2 cellular contexts compared by ENCODE assay signal in the genomic region with DNA sequence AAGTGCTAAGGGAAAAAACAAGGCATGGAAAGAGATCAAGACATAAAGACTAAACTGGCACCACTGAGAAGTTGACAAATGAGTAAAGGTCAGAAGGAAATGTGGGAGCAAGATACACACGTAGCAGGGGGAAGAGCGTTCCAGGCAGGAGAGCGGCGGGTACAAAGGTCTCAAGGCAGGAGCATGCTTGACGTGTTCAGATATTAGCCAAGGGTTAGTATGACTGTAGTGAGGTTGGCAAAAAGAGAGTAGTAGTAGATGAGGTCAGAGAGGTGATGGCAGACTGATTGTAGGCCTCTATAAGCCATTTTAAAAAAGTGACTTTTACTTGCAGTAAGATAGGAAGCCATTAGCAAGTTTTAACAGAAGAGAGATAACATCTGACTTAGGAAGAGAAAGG.
A peak's percentile ranks its signal among the peaks of the same experiment; 100 is the strongest.
TF ChIP-seq lines count a peak whose summit lies in the region.

No MANE protein-coding gene starts in this region.

TF ChIP-seq in liver, 16 proteins besides CTCF, POLR2A, EP300 and RAD21 (continued from another document):
- TF ChIP-seq, protein P1, sequence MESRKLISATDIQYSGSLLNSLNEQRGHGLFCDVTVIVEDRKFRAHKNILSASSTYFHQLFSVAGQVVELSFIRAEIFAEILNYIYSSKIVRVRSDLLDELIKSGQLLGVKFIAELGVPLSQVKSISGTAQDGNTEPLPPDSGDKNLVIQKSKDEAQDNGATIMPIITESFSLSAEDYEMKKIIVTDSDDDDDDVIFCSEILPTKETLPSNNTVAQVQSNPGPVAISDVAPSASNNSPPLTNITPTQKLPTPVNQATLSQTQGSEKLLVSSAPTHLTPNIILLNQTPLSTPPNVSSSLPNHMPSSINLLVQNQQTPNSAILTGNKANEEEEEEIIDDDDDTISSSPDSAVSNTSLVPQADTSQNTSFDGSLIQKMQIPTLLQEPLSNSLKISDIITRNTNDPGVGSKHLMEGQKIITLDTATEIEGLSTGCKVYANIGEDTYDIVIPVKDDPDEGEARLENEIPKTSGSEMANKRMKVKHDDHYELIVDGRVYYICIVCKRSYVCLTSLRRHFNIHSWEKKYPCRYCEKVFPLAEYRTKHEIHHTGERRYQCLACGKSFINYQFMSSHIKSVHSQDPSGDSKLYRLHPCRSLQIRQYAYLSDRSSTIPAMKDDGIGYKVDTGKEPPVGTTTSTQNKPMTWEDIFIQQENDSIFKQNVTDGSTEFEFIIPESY (IDR thresholded peaks at IDR 0.05): peak; percentile 56
- TF ChIP-seq JUND (IDR thresholded peaks at IDR 0.05) (peak; percentile 38 to 85), HNF4G (IDR thresholded peaks at IDR 0.05) (peak; percentile 74), FOXA1 (IDR thresholded peaks at IDR 0.05) (no peak), NR2F2 (IDR thresholded peaks at IDR 0.05) (no peak), SP1 (IDR thresholded peaks at IDR 0.05) (peak; percentile 80), FOXA2 (IDR thresholded peaks at IDR 0.05) (peak; percentile 57)
- TF ChIP-seq, protein P2, sequence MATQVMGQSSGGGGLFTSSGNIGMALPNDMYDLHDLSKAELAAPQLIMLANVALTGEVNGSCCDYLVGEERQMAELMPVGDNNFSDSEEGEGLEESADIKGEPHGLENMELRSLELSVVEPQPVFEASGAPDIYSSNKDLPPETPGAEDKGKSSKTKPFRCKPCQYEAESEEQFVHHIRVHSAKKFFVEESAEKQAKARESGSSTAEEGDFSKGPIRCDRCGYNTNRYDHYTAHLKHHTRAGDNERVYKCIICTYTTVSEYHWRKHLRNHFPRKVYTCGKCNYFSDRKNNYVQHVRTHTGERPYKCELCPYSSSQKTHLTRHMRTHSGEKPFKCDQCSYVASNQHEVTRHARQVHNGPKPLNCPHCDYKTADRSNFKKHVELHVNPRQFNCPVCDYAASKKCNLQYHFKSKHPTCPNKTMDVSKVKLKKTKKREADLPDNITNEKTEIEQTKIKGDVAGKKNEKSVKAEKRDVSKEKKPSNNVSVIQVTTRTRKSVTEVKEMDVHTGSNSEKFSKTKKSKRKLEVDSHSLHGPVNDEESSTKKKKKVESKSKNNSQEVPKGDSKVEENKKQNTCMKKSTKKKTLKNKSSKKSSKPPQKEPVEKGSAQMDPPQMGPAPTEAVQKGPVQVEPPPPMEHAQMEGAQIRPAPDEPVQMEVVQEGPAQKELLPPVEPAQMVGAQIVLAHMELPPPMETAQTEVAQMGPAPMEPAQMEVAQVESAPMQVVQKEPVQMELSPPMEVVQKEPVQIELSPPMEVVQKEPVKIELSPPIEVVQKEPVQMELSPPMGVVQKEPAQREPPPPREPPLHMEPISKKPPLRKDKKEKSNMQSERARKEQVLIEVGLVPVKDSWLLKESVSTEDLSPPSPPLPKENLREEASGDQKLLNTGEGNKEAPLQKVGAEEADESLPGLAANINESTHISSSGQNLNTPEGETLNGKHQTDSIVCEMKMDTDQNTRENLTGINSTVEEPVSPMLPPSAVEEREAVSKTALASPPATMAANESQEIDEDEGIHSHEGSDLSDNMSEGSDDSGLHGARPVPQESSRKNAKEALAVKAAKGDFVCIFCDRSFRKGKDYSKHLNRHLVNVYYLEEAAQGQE (IDR thresholded peaks at IDR 0.05): no peak
- TF ChIP-seq, protein P3, sequence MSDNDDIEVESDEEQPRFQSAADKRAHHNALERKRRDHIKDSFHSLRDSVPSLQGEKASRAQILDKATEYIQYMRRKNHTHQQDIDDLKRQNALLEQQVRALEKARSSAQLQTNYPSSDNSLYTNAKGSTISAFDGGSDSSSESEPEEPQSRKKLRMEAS (IDR thresholded peaks at IDR 0.05): peak; percentile 53
TF ChIP-seq in liver: peak in this region for 10.

TF ChIP-seq in HepG2, 621 proteins besides CTCF, POLR2A, EP300 and RAD21 (continued from another document):
- TF ChIP-seq, protein P4, sequence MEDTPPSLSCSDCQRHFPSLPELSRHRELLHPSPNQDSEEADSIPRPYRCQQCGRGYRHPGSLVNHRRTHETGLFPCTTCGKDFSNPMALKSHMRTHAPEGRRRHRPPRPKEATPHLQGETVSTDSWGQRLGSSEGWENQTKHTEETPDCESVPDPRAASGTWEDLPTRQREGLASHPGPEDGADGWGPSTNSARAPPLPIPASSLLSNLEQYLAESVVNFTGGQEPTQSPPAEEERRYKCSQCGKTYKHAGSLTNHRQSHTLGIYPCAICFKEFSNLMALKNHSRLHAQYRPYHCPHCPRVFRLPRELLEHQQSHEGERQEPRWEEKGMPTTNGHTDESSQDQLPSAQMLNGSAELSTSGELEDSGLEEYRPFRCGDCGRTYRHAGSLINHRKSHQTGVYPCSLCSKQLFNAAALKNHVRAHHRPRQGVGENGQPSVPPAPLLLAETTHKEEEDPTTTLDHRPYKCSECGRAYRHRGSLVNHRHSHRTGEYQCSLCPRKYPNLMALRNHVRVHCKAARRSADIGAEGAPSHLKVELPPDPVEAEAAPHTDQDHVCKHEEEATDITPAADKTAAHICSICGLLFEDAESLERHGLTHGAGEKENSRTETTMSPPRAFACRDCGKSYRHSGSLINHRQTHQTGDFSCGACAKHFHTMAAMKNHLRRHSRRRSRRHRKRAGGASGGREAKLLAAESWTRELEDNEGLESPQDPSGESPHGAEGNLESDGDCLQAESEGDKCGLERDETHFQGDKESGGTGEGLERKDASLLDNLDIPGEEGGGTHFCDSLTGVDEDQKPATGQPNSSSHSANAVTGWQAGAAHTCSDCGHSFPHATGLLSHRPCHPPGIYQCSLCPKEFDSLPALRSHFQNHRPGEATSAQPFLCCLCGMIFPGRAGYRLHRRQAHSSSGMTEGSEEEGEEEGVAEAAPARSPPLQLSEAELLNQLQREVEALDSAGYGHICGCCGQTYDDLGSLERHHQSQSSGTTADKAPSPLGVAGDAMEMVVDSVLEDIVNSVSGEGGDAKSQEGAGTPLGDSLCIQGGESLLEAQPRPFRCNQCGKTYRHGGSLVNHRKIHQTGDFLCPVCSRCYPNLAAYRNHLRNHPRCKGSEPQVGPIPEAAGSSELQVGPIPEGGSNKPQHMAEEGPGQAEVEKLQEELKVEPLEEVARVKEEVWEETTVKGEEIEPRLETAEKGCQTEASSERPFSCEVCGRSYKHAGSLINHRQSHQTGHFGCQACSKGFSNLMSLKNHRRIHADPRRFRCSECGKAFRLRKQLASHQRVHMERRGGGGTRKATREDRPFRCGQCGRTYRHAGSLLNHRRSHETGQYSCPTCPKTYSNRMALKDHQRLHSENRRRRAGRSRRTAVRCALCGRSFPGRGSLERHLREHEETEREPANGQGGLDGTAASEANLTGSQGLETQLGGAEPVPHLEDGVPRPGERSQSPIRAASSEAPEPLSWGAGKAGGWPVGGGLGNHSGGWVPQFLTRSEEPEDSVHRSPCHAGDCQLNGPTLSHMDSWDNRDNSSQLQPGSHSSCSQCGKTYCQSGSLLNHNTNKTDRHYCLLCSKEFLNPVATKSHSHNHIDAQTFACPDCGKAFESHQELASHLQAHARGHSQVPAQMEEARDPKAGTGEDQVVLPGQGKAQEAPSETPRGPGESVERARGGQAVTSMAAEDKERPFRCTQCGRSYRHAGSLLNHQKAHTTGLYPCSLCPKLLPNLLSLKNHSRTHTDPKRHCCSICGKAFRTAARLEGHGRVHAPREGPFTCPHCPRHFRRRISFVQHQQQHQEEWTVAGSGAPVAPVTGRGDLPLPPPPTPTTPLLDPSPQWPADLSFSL (CRISPR knock-in tag; IDR thresholded peaks at IDR 0.05): no peak
- TF ChIP-seq PHF8 (CRISPR knock-in tag; IDR thresholded peaks at IDR 0.05) (no peak), ZNF589 (CRISPR knock-in tag; conservative IDR thresholded peaks at IDR 0.05) (no peak), THAP11 (CRISPR knock-in tag; IDR thresholded peaks at IDR 0.05) (no peak), PHB2 (IDR thresholded peaks at IDR 0.05; ENCODE audit: partially characterized antibody) (no peak), ASH2L (IDR thresholded peaks at IDR 0.05; ENCODE audit: insufficient read length, low read depth, low read length) (no peak), ATM (IDR thresholded peaks at IDR 0.05; ENCODE audit: borderline replicate concordance) (no peak)
- TF ChIP-seq, protein P5, sequence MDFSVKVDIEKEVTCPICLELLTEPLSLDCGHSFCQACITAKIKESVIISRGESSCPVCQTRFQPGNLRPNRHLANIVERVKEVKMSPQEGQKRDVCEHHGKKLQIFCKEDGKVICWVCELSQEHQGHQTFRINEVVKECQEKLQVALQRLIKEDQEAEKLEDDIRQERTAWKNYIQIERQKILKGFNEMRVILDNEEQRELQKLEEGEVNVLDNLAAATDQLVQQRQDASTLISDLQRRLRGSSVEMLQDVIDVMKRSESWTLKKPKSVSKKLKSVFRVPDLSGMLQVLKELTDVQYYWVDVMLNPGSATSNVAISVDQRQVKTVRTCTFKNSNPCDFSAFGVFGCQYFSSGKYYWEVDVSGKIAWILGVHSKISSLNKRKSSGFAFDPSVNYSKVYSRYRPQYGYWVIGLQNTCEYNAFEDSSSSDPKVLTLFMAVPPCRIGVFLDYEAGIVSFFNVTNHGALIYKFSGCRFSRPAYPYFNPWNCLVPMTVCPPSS (IDR thresholded peaks at IDR 0.05): no peak
TF ChIP-seq in HepG2: peak in this region for 0.
